In genomic region chr17:56184650-56185049, GRCh38 we compare ENCODE assay signal across 21 cellular contexts. TPM values are rescaled to one million over a fixed set of nuclear protein-coding genes. Genes with fewer than 3 reads are reported as not detected.
"Had no signal": no experiment of that assay in that cellular context is flagged by ENCODE, and none has a peak within 500 bp of the region (broad histone marks: within the 10 kb centered on the region; RNA-seq: fewer than 3 reads in every experiment).

No MANE protein-coding gene starts in this region.

- H3K9me3 ChIP-seq: adrenal gland, esophagus muscularis mucosa, heart left ventricle, left lung, tibial nerve, vagina had no signal

- H3K27me3 ChIP-seq: adrenal gland, esophagus muscularis mucosa, heart left ventricle, left lung, tibial nerve, vagina had no signal

- ATAC-seq: activated CD8-positive, alpha-beta T cell treated with anti-CD3 and anti-CD28 coated beads for 36 hours; activated T-cell treated with anti-CD3 and anti-CD28 coated beads, Interleukin-2, amount 50 U/mL, for 4 hours; heart left ventricle; left lung; naive thymus-derived CD8-positive, alpha-beta T cell had no signal

- H3K4me3 Mint-ChIP-seq: activated B cell treated with CpG ODN at 0.5 μM for 24 hours; activated CD8-positive, alpha-beta T cell treated with anti-CD3 and anti-CD28 coated beads for 36 hours; activated naive CD4-positive, alpha-beta T cell treated with anti-CD3 and anti-CD28 coated beads, Interleukin-2, amount 50 U/mL, for 24 hours; activated T-cell treated with anti-CD3 and anti-CD28 coated beads, Interleukin-2, amount 50 U/mL, for 4 hours; naive thymus-derived CD8-positive, alpha-beta T cell had no signal

- H3K27me3 Mint-ChIP-seq: activated B cell treated with CpG ODN at 0.5 μM for 24 hours had no signal

- H3K4me1 ChIP-seq: adrenal gland, esophagus muscularis mucosa, heart left ventricle, left lung, vagina had no signal

- H3K27ac ChIP-seq: adrenal gland, esophagus muscularis mucosa, heart left ventricle, left lung, vagina had no signal

- H3K27ac Mint-ChIP-seq: activated B cell treated with CpG ODN at 0.5 μM for 24 hours; activated CD8-positive, alpha-beta T cell treated with anti-CD3 and anti-CD28 coated beads for 36 hours; activated naive CD4-positive, alpha-beta T cell treated with anti-CD3 and anti-CD28 coated beads, Interleukin-2, amount 50 U/mL, for 24 hours; naive thymus-derived CD8-positive, alpha-beta T cell had no signal

- H3K4me3 ChIP-seq: adrenal gland, esophagus muscularis mucosa, heart left ventricle, left lung, tibial nerve, vagina had no signal

- H3K36me3 ChIP-seq: adrenal gland, esophagus muscularis mucosa, heart left ventricle, left lung, tibial nerve, vagina had no signal

- H3K4me1 Mint-ChIP-seq: activated B cell treated with CpG ODN at 0.5 μM for 24 hours; activated naive CD4-positive, alpha-beta T cell treated with anti-CD3 and anti-CD28 coated beads, Interleukin-2, amount 50 U/mL, for 24 hours; naive thymus-derived CD8-positive, alpha-beta T cell had no signal

- H3K36me3 Mint-ChIP-seq: activated naive CD4-positive, alpha-beta T cell treated with anti-CD3 and anti-CD28 coated beads, Interleukin-2, amount 50 U/mL, for 24 hours; naive thymus-derived CD8-positive, alpha-beta T cell had no signal

- DNase-seq: activated B cell treated with CpG ODN at 0.5 μM for 24 hours; activated CD4-positive, alpha-beta T cell treated with anti-CD3 and anti-CD28 coated beads for 48 hours; activated CD8-positive, alpha-beta T cell treated with anti-CD3 and anti-CD28 coated beads for 36 hours; activated effector memory CD4-positive, alpha-beta T cell treated with Interleukin-2 at 50 U/mL for 16 hours; activated T-cell treated with anti-CD3 and anti-CD28 coated beads, Interleukin-2, amount 50 U/mL, for 4 hours; adrenal gland; heart left ventricle; left lung; mammary epithelial cell; naive thymus-derived CD8-positive, alpha-beta T cell; nucleus accumbens; small intestine; stimulated activated CD4-positive, alpha-beta T cell treated with anti-CD3 and anti-CD28 coated beads, Interleukin-4, amount 100 ng/mL, for 24 hours; stimulated activated naive CD4-positive, alpha-beta T cell had no signal

- H3K9me3 Mint-ChIP-seq: activated B cell treated with CpG ODN at 0.5 μM for 24 hours; activated CD8-positive, alpha-beta T cell treated with anti-CD3 and anti-CD28 coated beads for 36 hours; activated naive CD4-positive, alpha-beta T cell treated with anti-CD3 and anti-CD28 coated beads, Interleukin-2, amount 50 U/mL, for 24 hours had no signal

RNA-seq across cellular contexts. Expression of gene ANKFN1, which starts 31.4 kb away (rescaled TPM):
- total RNA-seq: activated B cell treated with CpG ODN at 0.5 μM for 24 hours; activated CD8-positive, alpha-beta T cell treated with anti-CD3 and anti-CD28 coated beads for 36 hours; activated T-cell treated with anti-CD3 and anti-CD28 coated beads, Interleukin-2, amount 50 U/mL, for 4 hours; cardiac septum; heart left ventricle; mammary epithelial cell; mononuclear cell; naive thymus-derived CD8-positive, alpha-beta T cell; T-helper 2 cell treated with Interferon-gamma antibody and Interleukin-4, amounts not matched to agents 100 ng/mL and 5 ng/mL, for 36 hours had no signal
- polyA plus RNA-seq: heart left ventricle; mammary epithelial cell; naive thymus-derived CD8-positive, alpha-beta T cell had no signal
